20 cellular contexts compared by ENCODE assay signal in genomic region chr19:53546766-53547541, GRCh38. TPM values are rescaled to one million over a fixed set of nuclear protein-coding genes. Genes with fewer than 3 reads are reported as not detected.
DNase-seq lines count a peak whose midpoint lies in the region; ATAC-seq and TF ChIP-seq lines count a peak whose summit lies in the region.
"Had no signal": no experiment of that assay in that cellular context is flagged by ENCODE, and none has a peak within 500 bp of the region (broad histone marks: within the 10 kb centered on the region; RNA-seq: fewer than 3 reads in every experiment).

No MANE protein-coding gene starts in this region.

- no peak overlapping the region for H4K8ac ChIP-seq in trophoblast cell (ENCODE audit: low read depth, low read length)

- H3K9me3 Mint-ChIP-seq in CD4-positive, alpha-beta memory T cell = peaks cover 0 to 30% (median 19%) of the 10 kb centered on the region in 8 donors
- H3K9me3 Mint-ChIP-seq: stimulated activated naive B cell treated with anti-CD40 and anti-IgM and Interleukin-4, amounts not matched to agents 10 μg/mL and 1 μg/mL and 100 μg/mL, for 72 hours; WTC11 had no signal

- TF ChIP-seq CTCF in PC-3 (conservative IDR thresholded peaks at IDR 0.05; ENCODE audit: low read depth, low read length) (no peak), hepatocyte (IDR thresholded peaks at IDR 0.05; ENCODE audit: poor library complexity) (no peak), osteoblast (IDR thresholded peaks at IDR 0.05; ENCODE audit: extremely low read depth, low read depth, low read length) (no peak), right atrium auricular region (IDR thresholded peaks at IDR 0.05) (no peak)

- H3K14ac ChIP-seq in trophoblast cell (ENCODE audit: low read length) = no peak overlapping the region

- peaks cover 51% of the 10 kb centered on the region for H3K79me2 ChIP-seq in PC-3 (ENCODE audit: low read length)
- H3K79me2 ChIP-seq in hepatocyte = peaks cover 44% of the 10 kb centered on the region
- peaks cover 40% of the 10 kb centered on the region for H3K79me2 ChIP-seq in osteoblast (ENCODE audit: insufficient read depth, low read length)
- no peaks in the 10 kb centered on the region for H3K79me2 ChIP-seq in trophoblast cell (ENCODE audit: control insufficient read depth, insufficient read depth, low read length, poor library complexity)

- intact Hi-C loops in CD4-positive, alpha-beta memory T cell (cut with micrococcal nuclease) = no loop called here
- intact Hi-C loops in PC-3 (cut with micrococcal nuclease) = no loop called here

- H4K12ac ChIP-seq in trophoblast cell (ENCODE audit: low read depth, low read length) = no peak overlapping the region

- no peak overlapping the region for H2AFZ ChIP-seq in PC-3 (ENCODE audit: low read length)
- no peak overlapping the region for H2AFZ ChIP-seq in hepatocyte
- H2AFZ ChIP-seq in osteoblast (ENCODE audit: low read length) = peak overlapping the region; percentile 51
- no peak overlapping the region for H2AFZ ChIP-seq in trophoblast cell (ENCODE audit: insufficient read depth, low read length, poor library complexity)

- H3K79me1 ChIP-seq in trophoblast cell (ENCODE audit: low read length) = no peaks in the 10 kb centered on the region

- H2BK12ac ChIP-seq in trophoblast cell (ENCODE audit: low read length) = no peak overlapping the region

- H2AK5ac ChIP-seq in trophoblast cell (ENCODE audit: low read length) = no peak overlapping the region

- peak overlapping the region in 6 of 7 donors; percentile 1 to 85 (median 44) for H3K27ac Mint-ChIP-seq in CD4-positive, alpha-beta memory T cell
- H3K27ac Mint-ChIP-seq: stimulated activated naive B cell treated with anti-CD40 and anti-IgM and Interleukin-4, amounts not matched to agents 10 μg/mL and 1 μg/mL and 100 μg/mL, for 72 hours; T-helper 1 cell treated with Interleukin-12 subunit alpha and Interleukin-12 subunit beta and Interleukin-4 antibody, amounts not matched to agents 30 μg/mL and 1 μg/mL, for 36 hours; WTC11 had no signal

- peaks cover 8% of the 10 kb centered on the region for H3K36me3 ChIP-seq in CD4-positive, alpha-beta memory T cell (ENCODE audit: insufficient read depth, low read length)
- H3K36me3 ChIP-seq in PC-3 (ENCODE audit: low read depth, low read length) = peaks cover 19% of the 10 kb centered on the region
- no peaks in the 10 kb centered on the region for H3K36me3 ChIP-seq in hepatocyte (replicated peaks; ENCODE audit: insufficient read depth, low read depth)
- peaks cover 3% of the 10 kb centered on the region for H3K36me3 ChIP-seq in osteoblast (ENCODE audit: insufficient read depth, low read length)
- H3K36me3 ChIP-seq in right atrium auricular region = peaks cover 5% of the 10 kb centered on the region
- H3K36me3 ChIP-seq in trophoblast cell (ENCODE audit: control insufficient read depth in 1 of 2, insufficient read depth in 2 of 2, low read length in 2 of 2) = peaks cover 0 to 10% of the 10 kb centered on the region in 2 experiments
- H3K36me3 ChIP-seq: uterus had no signal

- H3K9ac ChIP-seq in PC-3 (ENCODE audit: low read length) = peak overlapping the region; percentile 78; the same call in 1 of the 2 replicates
- no peak overlapping the region for H3K9ac ChIP-seq in trophoblast cell (ENCODE audit: low read length)

- 68% methylated on average over 6 of the region's 6 CpGs for WGBS in hepatocyte (ENCODE audit: low lambda C conversion rate, missing lambda C conversion rate)
- no CpG with 5 or more reads among the region's 6 CpGs for WGBS in trophoblast cell (ENCODE audit: extremely low coverage, insufficient coverage, insufficient read length)

- H3K4me3 ChIP-seq in CD4-positive, alpha-beta memory T cell (ENCODE audit: low read length in 2 of 2) = no peak overlapping the region
- H3K4me3 ChIP-seq in PC-3 (ENCODE audit: low read length) (no peak overlapping the region), hepatocyte (no peak overlapping the region), osteoblast (ENCODE audit: insufficient read depth, low read length) (no peak overlapping the region), right atrium auricular region (no peak overlapping the region), trophoblast cell (ENCODE audit: low read depth, low read length) (no peak overlapping the region)
- H3K4me3 ChIP-seq: heart right ventricle, uterus had no signal

- peaks cover 12 to 45% (median 27%) of the 10 kb centered on the region in 4 donors for H3K4me1 Mint-ChIP-seq in CD4-positive, alpha-beta memory T cell

- ATAC-seq in PC-3 = no peak
- ATAC-seq: right cardiac atrium; stimulated activated naive B cell treated with anti-CD40 and anti-IgM and Interleukin-4, amounts not matched to agents 10 μg/mL and 1 μg/mL and 100 μg/mL, for 72 hours; WTC11 had no signal

- no peak overlapping the region for H3K27ac ChIP-seq in CD4-positive, alpha-beta memory T cell (ENCODE audit: low read depth, low read length)
- H3K27ac ChIP-seq in PC-3 (ENCODE audit: low read length) (peak overlapping the region; percentile 96), hepatocyte (peak overlapping the region; percentile 54), osteoblast (ENCODE audit: low read depth, low read length) (peak overlapping the region; percentile 61), right atrium auricular region (peak overlapping the region in 1 of 2 donors; percentile 21), trophoblast cell (ENCODE audit: low read depth, low read length) (no peak overlapping the region)
- H3K27ac ChIP-seq: uterus had no signal

- no TSS peak for BruUV-seq in PC-3 (replicated peaks; lab: Mats Ljungman, UMichigan)

- H4K20me1 ChIP-seq in PC-3 (ENCODE audit: low read length) (no peaks in the 10 kb centered on the region), hepatocyte (ENCODE audit: insufficient read depth, poor library complexity, severe bottlenecking) (no peaks in the 10 kb centered on the region), osteoblast (ENCODE audit: insufficient read depth, low read length) (no peaks in the 10 kb centered on the region)

- no peak overlapping the region for H3K4ac ChIP-seq in trophoblast cell (ENCODE audit: low read depth, low read length)

- no peaks in the 10 kb centered on the region for H3K9me2 ChIP-seq in PC-3 (replicated peaks; ENCODE audit: low read length)
- H3K9me2 ChIP-seq in hepatocyte (replicated peaks; ENCODE audit: insufficient read depth) = no peaks in the 10 kb centered on the region

- H3K4me1 ChIP-seq in CD4-positive, alpha-beta memory T cell (ENCODE audit: insufficient read depth, low read length) = no peaks in the 10 kb centered on the region
- peaks cover 36% of the 10 kb centered on the region for H3K4me1 ChIP-seq in PC-3 (ENCODE audit: insufficient read depth, low read length)
- H3K4me1 ChIP-seq in hepatocyte (ENCODE audit: insufficient read depth) = no peaks in the 10 kb centered on the region
- peaks cover 24% of the 10 kb centered on the region for H3K4me1 ChIP-seq in osteoblast (ENCODE audit: insufficient read depth, low read length)
- no peaks in the 10 kb centered on the region for H3K4me1 ChIP-seq in right atrium auricular region
- H3K4me1 ChIP-seq in trophoblast cell (ENCODE audit: control insufficient read depth in 1 of 2, insufficient read depth in 2 of 2, low read length in 2 of 2) = peaks cover 0 to 7% of the 10 kb centered on the region in 2 experiments
- H3K4me1 ChIP-seq: uterus had no signal

- H3K23ac ChIP-seq in trophoblast cell (ENCODE audit: low read length) = no peak overlapping the region

- no peaks in the 10 kb centered on the region for H3K27me3 Mint-ChIP-seq in CD4-positive, alpha-beta memory T cell
- H3K27me3 Mint-ChIP-seq: stimulated activated naive B cell treated with anti-CD40 and anti-IgM and Interleukin-4, amounts not matched to agents 10 μg/mL and 1 μg/mL and 100 μg/mL, for 72 hours had no signal

- POLR2A ChIA-PET in CD4-positive, alpha-beta memory T cell (lab: Charles Lee; ENCODE audit: partially characterized antibody) = no interaction called here
- POLR2A ChIA-PET in PC-3 (lab: Charles Lee; ENCODE audit: unreplicated experiment) = no interaction called here

- no peak overlapping the region for H4K91ac ChIP-seq in trophoblast cell (ENCODE audit: low read depth, low read length)

- H2BK120ac ChIP-seq in trophoblast cell (ENCODE audit: insufficient read depth, low read length, poor library complexity) = no peak overlapping the region

- no peaks in the 10 kb centered on the region for H3F3A ChIP-seq in PC-3 (ENCODE audit: low read length, unreplicated experiment)

- H3K18ac ChIP-seq in trophoblast cell (ENCODE audit: low read length) = no peak overlapping the region

- H3K4me2 ChIP-seq in PC-3 (ENCODE audit: low read length) = peak overlapping the region; percentile 71
- H3K4me2 ChIP-seq in hepatocyte = no peak overlapping the region
- H3K4me2 ChIP-seq in osteoblast (ENCODE audit: insufficient read depth, low read length) = no peak overlapping the region
- H3K4me2 ChIP-seq in trophoblast cell (ENCODE audit: low read length) = no peak overlapping the region

- CTCF ChIA-PET in CD4-positive, alpha-beta memory T cell (lab: Charles Lee; ENCODE audit: partially characterized antibody) = no interaction called here
- CTCF ChIA-PET in PC-3 (lab: Charles Lee) = interaction anchor here (0.7 kb wide), 1 partner anchor 246 kb away, joined by 4 read pairs; no protein-coding TSS in a partner anchor

- H2BK5ac ChIP-seq in trophoblast cell (ENCODE audit: low read depth, low read length, poor library complexity) = no peak overlapping the region

- DNase-seq in CD4-positive, alpha-beta memory T cell = no peak
- DNase-seq in PC-3 (no peak), hepatocyte (ENCODE audit: low spot score) (no peak), osteoblast (ENCODE audit: insufficient read length, low spot score, missing footprints) (no peak), right atrium auricular region (ENCODE audit: low spot score) (no peak), pons (ENCODE audit: low spot score) (no peak), UCSD-AML1 (lab: John Stamatoyannopoulos, UW; ENCODE audit: unreplicated experiment) (no peak), trophoblast cell (no peak)
- DNase-seq: amniotic stem cell; caudate nucleus; COR-L47; HCEC 1CT; heart right ventricle; NCI-H1930; right cardiac atrium; Right ventricle myocardium superior; stimulated activated naive B cell treated with anti-CD40 and anti-IgM and Interleukin-4, amounts not matched to agents 10 μg/mL and 1 μg/mL and 100 μg/mL, for 72 hours; uterus had no signal

- H3K27me3 ChIP-seq in CD4-positive, alpha-beta memory T cell (ENCODE audit: insufficient read depth, low read length) = no peaks in the 10 kb centered on the region
- H3K27me3 ChIP-seq in PC-3 (ENCODE audit: low read length) (no peaks in the 10 kb centered on the region), hepatocyte (no peaks in the 10 kb centered on the region), osteoblast (ENCODE audit: insufficient read depth, low read length) (no peaks in the 10 kb centered on the region), right atrium auricular region (no peaks in the 10 kb centered on the region), trophoblast cell (ENCODE audit: insufficient read depth, low read length) (no peaks in the 10 kb centered on the region)
- H3K27me3 ChIP-seq: heart right ventricle, uterus had no signal

- no peaks in the 10 kb centered on the region for H3K9me3 ChIP-seq in CD4-positive, alpha-beta memory T cell (ENCODE audit: control insufficient read depth in 1 of 2, low read length in 2 of 2)
- no peaks in the 10 kb centered on the region for H3K9me3 ChIP-seq in PC-3 (ENCODE audit: low read length)
- no peaks in the 10 kb centered on the region for H3K9me3 ChIP-seq in hepatocyte (ENCODE audit: low read depth)
- no peaks in the 10 kb centered on the region for H3K9me3 ChIP-seq in osteoblast (ENCODE audit: low read depth, low read length)
- H3K9me3 ChIP-seq in right atrium auricular region = no peaks in the 10 kb centered on the region
- no peaks in the 10 kb centered on the region for H3K9me3 ChIP-seq in trophoblast cell (ENCODE audit: insufficient read depth, low read depth, low read length)
- H3K9me3 ChIP-seq: heart right ventricle, uterus had no signal

- H3K4me3 Mint-ChIP-seq in CD4-positive, alpha-beta memory T cell = no peak overlapping the region
- H3K4me3 Mint-ChIP-seq: stimulated activated naive B cell treated with anti-CD40 and anti-IgM and Interleukin-4, amounts not matched to agents 10 μg/mL and 1 μg/mL and 100 μg/mL, for 72 hours; T-helper 1 cell treated with Interleukin-12 subunit alpha and Interleukin-12 subunit beta and Interleukin-4 antibody, amounts not matched to agents 30 μg/mL and 1 μg/mL, for 36 hours; WTC11 had no signal

- H3K36me3 Mint-ChIP-seq in CD4-positive, alpha-beta memory T cell = peaks cover 38 to 58% of the 10 kb centered on the region in 2 donors

RNA-seq across cellular contexts. Expression of gene ZNF331, which starts 9.0 kb away (rescaled TPM):
- total RNA-seq in CD4-positive, alpha-beta memory T cell = 10 to 100 TPM; 56.5 to 58.3 TPM
- 10 to 100 TPM; 27.9 to 36.0 TPM for polyA plus RNA-seq in CD4-positive, alpha-beta memory T cell
- total RNA-seq in PC-3 (2014; rRNA removed) (28.0 and 32.5 TPM in 2 replicates), hepatocyte (12.8 and 15.6 TPM in 2 replicates), osteoblast (16.6 and 25.0 TPM in 2 replicates), right atrium auricular region (10 to 100 TPM; 16.9 to 26.7 TPM)
- polyA plus RNA-seq in hepatocyte = 12.3 and 13.5 TPM in 2 replicates
- polyA plus RNA-seq in trophoblast cell (2013) = 22.2 and 23.3 TPM in 2 replicates

Comparison
In these comparisons a context has a peak if more than half of its experiments do, and no peak if none do; other contexts are left out.
1. H3K27ac ChIP-seq: peak in PC-3 (single experiment), hepatocyte (single experiment) and osteoblast (single experiment); none in CD4-positive, alpha-beta memory T cell (single experiment) and trophoblast cell (single experiment).